In the genomic region with DNA sequence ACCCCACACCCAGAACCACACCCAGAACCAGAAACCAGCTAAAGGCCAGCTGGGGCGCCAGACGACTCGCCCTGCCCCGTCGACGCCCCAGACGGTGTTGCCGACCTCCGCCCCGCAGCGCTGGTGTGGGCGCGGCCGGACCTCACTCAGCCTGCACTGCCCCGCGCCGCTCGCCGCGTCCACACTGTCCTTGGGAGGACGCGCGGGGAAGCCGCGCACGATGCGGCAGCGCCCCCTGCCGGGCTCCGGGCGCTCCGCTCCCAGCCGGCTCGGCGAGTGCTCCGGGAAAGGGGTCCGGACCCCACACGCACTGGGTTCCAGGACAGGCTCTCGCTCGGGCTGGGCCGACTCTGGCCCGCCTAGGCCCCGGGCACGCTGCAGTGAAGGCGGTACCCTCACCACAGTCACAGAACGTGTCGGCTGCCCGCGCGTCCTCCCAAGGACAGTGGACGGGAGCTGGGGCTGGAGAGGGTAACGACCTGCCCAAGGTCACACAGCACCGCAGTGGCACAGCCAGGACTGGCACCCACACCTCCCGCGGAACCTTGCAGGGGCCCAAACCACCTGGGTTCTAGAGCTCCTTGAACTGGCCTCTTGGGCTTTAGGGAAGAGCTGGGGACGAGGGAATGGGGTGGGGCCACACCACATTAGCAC, we compare ENCODE assay signal across 8 cellular contexts.
A peak's percentile ranks its signal among the peaks of the same experiment; 100 is the strongest.
DNase-seq lines count a peak whose midpoint lies in the region; ATAC-seq lines count a peak whose summit lies in the region.

No MANE protein-coding gene starts in this region.

- H3K4me1 Mint-ChIP-seq in effector memory CD8-positive, alpha-beta T cell (ENCODE audit: low read depth in 2 of 2), result peaks cover 4 to 7% of the 10 kb centered on the region in 2 donors
- no peaks in the 10 kb centered on the region for H3K4me1 Mint-ChIP-seq in memory B cell

- no peak overlapping the region for H3K27ac Mint-ChIP-seq in effector memory CD8-positive, alpha-beta T cell
- no peak overlapping the region for H3K27ac Mint-ChIP-seq in memory B cell

- DNase-seq in NCI-H1417 (lab: John Stamatoyannopoulos, UW), result peak; percentile 60 to 84 (median 77)
- DNase-seq in NCI-H1417 treated with DMSO at 0.1 percent for 48 hours (lab: John Stamatoyannopoulos, UW), result no peak
- peak; percentile 18 for DNase-seq in NCI-H1092 treated with DMSO at 0.1 percent for 48 hours (lab: John Stamatoyannopoulos, UW)
- peak; percentile 49 to 63 for DNase-seq in activated CD4-positive, alpha-beta T cell treated with anti-CD3 and anti-CD28 coated beads, Interleukin-2, amount 50 U/mL, for 48 hours
- peak; percentile 17 to 37 (median 31) for DNase-seq in effector memory CD8-positive, alpha-beta T cell
- DNase-seq in memory B cell (ENCODE audit: low spot score in 2 of 2), result peak; percentile 28 to 29
- peak; percentile 42 to 45 for DNase-seq in stimulated activated CD8-positive, alpha-beta memory T cell treated with anti-CD3 and anti-CD28 coated beads, Interleukin-2, amount 100 ng/mL, for 48 hours (ENCODE audit: low read depth in 2 of 2)

- no peaks in the 10 kb centered on the region for H3K36me3 Mint-ChIP-seq in effector memory CD8-positive, alpha-beta T cell (ENCODE audit: insufficient read depth)
- H3K36me3 Mint-ChIP-seq in memory B cell, result no peaks in the 10 kb centered on the region

- peaks cover 49 to 59% of the 10 kb centered on the region in 2 donors for H3K27me3 Mint-ChIP-seq in effector memory CD8-positive, alpha-beta T cell
- H3K27me3 Mint-ChIP-seq in memory B cell, result peaks cover 19% of the 10 kb centered on the region

- no peaks in the 10 kb centered on the region for H3K9me3 Mint-ChIP-seq in effector memory CD8-positive, alpha-beta T cell
- H3K9me3 Mint-ChIP-seq in memory B cell, result no peaks in the 10 kb centered on the region

- H3K4me3 Mint-ChIP-seq in effector memory CD8-positive, alpha-beta T cell, result peak overlapping the region; percentile 58 to 70
- peak overlapping the region; percentile 24 for H3K4me3 Mint-ChIP-seq in memory B cell

- peak; percentile 71 for ATAC-seq in HG02588 (IDR thresholded peaks at IDR 0.05; ENCODE audit: unreplicated experiment)
- ATAC-seq in effector memory CD8-positive, alpha-beta T cell (replicated peaks), result peak; percentile 81
- ATAC-seq in memory B cell (ENCODE audit: low read depth), result peak; percentile 56
